In the genomic region with DNA sequence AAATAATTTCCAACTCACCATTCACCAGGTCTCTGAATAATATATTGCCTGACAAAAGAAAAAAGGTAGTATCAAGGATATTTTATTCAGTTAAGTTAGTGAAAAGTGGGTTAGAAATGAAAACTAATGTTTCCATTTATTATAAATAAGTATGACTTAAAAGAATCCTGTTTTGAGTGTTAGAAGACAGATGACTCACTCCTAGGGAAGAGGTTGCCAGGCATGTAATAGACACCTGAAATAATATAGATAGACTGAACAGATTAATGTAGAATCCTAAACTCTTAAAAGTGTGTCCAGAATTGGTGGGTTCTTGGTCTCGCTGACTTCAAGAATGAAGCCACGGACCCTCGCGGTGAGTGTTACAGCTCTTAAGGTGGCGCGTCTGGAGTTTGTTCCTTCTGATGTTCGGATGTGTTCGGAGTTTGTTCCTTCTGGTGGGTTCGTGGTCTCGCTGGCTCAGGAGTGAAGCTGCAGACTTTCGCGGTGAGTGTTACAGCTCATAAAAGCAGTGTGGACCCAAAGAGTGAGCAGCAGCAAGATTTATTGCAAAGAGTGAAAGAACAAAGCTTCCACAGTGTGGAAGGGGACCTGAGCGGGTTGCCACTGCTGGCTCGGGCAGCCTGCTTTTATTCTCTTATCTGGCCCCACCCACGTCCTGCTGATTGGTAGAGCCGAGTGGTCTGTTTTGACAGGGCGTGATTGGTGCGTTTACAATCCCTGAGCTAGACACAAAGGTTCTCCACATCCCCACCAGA, we compare ENCODE assay signal across 5 cellular contexts. TPM values are rescaled to one million over a fixed set of nuclear protein-coding genes. Genes with fewer than 3 reads are reported as not detected.
"Had no signal": no experiment of that assay in that cellular context is flagged by ENCODE, and none has a peak within 500 bp of the region (broad histone marks: within the 10 kb centered on the region; RNA-seq: fewer than 3 reads in every experiment).

No MANE protein-coding gene starts in this region.

RNA-seq across cellular contexts. Expression of a gene that starts 6.5 kb away (rescaled TPM):
- total RNA-seq: breast epithelium, esophagus muscularis mucosa, mesenteric fat pad had no signal

RNA-seq across cellular contexts. Expression of a gene that starts 32.1 kb away (rescaled TPM):
- total RNA-seq: breast epithelium, mesenteric fat pad, right lobe of liver had no signal
- polyA plus RNA-seq: aorta had no signal
